Comparison of ENCODE assay signal across 8 cellular contexts in the genomic region with DNA sequence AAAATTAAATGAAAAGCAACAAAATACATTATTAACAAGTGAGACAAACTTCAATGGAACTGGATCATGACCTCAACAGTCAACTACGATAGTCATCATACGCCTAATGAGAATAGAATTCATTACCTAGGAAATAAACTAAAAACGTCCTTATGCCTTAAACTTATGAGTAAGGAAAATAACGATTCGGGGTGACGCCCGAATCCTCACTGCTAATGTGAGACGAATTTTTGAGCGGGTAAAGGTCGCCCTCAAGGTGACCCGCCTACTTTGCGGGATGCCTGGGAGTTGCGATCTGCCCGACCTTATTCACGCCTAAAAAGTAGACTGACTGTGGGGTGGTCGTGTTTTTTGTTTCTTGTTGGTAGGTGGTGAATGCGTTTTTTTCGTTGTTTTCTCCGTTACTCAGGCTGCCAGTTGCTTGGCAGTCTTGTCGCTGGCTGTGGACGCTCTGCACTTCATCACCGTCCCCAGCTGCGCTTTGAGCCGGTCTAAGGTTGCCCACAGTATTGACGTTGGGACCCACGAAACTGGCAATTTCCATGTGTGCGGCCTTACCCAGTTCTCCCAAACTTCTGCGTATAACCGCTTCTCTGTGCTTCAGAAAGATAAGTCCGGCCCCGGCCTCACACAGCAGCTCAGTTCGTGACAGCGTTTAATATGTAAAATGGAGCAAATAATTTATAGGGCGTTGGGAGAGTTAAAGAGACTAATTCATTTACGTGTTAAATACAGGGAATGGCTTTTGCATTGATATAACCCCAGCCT. TPM values are rescaled to one million over a fixed set of nuclear protein-coding genes. Genes with fewer than 3 reads are reported as not detected.
A peak's percentile ranks its signal among the peaks of the same experiment; 100 is the strongest.
DNase-seq lines count a peak whose midpoint lies in the region; ATAC-seq and TF ChIP-seq lines count a peak whose summit lies in the region.

No MANE protein-coding gene starts in this region.

- in situ Hi-C loops in KBM-7 (cut with MboI; ENCODE audit: low pct_unique_long_range_greater_than_20kb, low sequenced_read_pairs) = no loop called here
- in situ Hi-C loops in Panc1 (cut with HindIII; ENCODE audit: low pct_unique_long_range_greater_than_20kb, low sequenced_read_pairs) = no loop called here

- H3K9me3 Mint-ChIP-seq in natural killer cell = no peaks in the 10 kb centered on the region

- no peaks in the 10 kb centered on the region; the same call in 1 of the 2 replicates for H3K36me3 ChIP-seq in Panc1 (ENCODE audit: control insufficient read depth, insufficient read depth, low read length)

- H3K36me3 Mint-ChIP-seq in natural killer cell = no peaks in the 10 kb centered on the region

- DNase-seq in DMS53 treated with DMSO at 0.1 percent for 48 hours (lab: John Stamatoyannopoulos, UW; ENCODE audit: unreplicated experiment) (peak; percentile 69), KBM-7 (peak; percentile 98), Panc1 (ENCODE audit: low read depth, low spot score) (peak; percentile 96), activated T-helper 1 cell treated with Interleukin-2 at 50 U/mL for 16 hours (ENCODE audit: low read depth) (peak; percentile 58), fibroblast of gingiva (ENCODE audit: low read depth) (peak; percentile 99), natural killer cell (peak; percentile 80)
- DNase-seq in stimulated activated naive CD4-positive, alpha-beta T cell (lab: John Stamatoyannopoulos, UW) = peak; percentile 60 to 98 (median 88)

- H3K4me1 ChIP-seq in Panc1 (ENCODE audit: control insufficient read depth, insufficient read depth, low read length) = peaks cover 28% of the 10 kb centered on the region

- H3K27ac Mint-ChIP-seq in natural killer cell = peak overlapping the region; percentile 100

- TSS peak; percentile 100 for BruUV-seq in Panc1 (replicated peaks; lab: Mats Ljungman, UMichigan)

- H3K4me3 ChIP-seq in Panc1 (ENCODE audit: low read depth in 2 of 2, low read length in 2 of 2) = peak overlapping the region; percentile 85 to 88

- H3K4me1 Mint-ChIP-seq in natural killer cell = peaks cover 34 to 45% of the 10 kb centered on the region in 2 donors

- no peaks in the 10 kb centered on the region for H3K9me3 ChIP-seq in Panc1 (ENCODE audit: control insufficient read depth, insufficient read depth, low read depth, low read length)

- intact Hi-C loops in Panc1 (cut with micrococcal nuclease; ENCODE audit: unreplicated experiment) (no loop called here), natural killer cell (cut with micrococcal nuclease) (loop anchor here (2.0 to 5.0 kb wide), 2 partner anchors 34 to 572 kb away; a partner anchor contains a TSS)

- CTCF ChIA-PET in Panc1 (lab: Charles Lee) = interaction anchor here (0.6 kb wide), 1 partner anchor 166 kb away, joined by 3 read pairs; no protein-coding TSS in a partner anchor

- H3K4me3 Mint-ChIP-seq in natural killer cell = peak overlapping the region; percentile 97

- H3K27me3 Mint-ChIP-seq in natural killer cell (ENCODE audit: low read depth in 2 of 2) = no peaks in the 10 kb centered on the region

- H3K27me3 ChIP-seq in Panc1 (ENCODE audit: control insufficient read depth, insufficient read depth, low read length) = no peaks in the 10 kb centered on the region

- TF ChIP-seq CTCF in Panc1 (IDR thresholded peaks at IDR 0.05) = no peak
- no peak for TF ChIP-seq CTCF in natural killer cell (IDR thresholded peaks at IDR 0.05)

- POLR2A ChIA-PET in Panc1 (lab: Charles Lee) = interaction anchor here (0.6 to 0.7 kb wide), 6 partner anchors 15 to 1326 kb away, joined by 3 to 7 read pairs (median 4); no protein-coding TSS in a partner anchor

- H3K27ac ChIP-seq in Panc1 (ENCODE audit: low read length) = peak overlapping the region; percentile 99

- peak; percentile 54 for ATAC-seq in GM21717 (IDR thresholded peaks at IDR 0.05; ENCODE audit: unreplicated experiment)
- peak; percentile 89 for ATAC-seq in Panc1
- peak; percentile 66 to 84 (median 73) for ATAC-seq in natural killer cell

RNA-seq across cellular contexts. Expression of a gene that starts 0.6 kb away (rescaled TPM):
- total RNA-seq in Panc1 (2021; ENCODE audit: unreplicated experiment) (46.6 TPM), natural killer cell (10 to 100 TPM; 66.1 to 82.8 (median 70.8) TPM)
- 51.8 TPM for polyA plus RNA-seq in Panc1 (2012; ENCODE audit: insufficient read length)

RNA-seq across cellular contexts. Expression of a gene that starts 25.1 kb away (rescaled TPM):
- 0.23 TPM for total RNA-seq in Panc1 (2021; ENCODE audit: unreplicated experiment)
- 0.30 TPM for polyA plus RNA-seq in Panc1 (2012; ENCODE audit: insufficient read length)
- 1 to 10 TPM; 4.5 to 6.4 (median 6.1) TPM for total RNA-seq in natural killer cell

RNA-seq across cellular contexts. Expression of a gene that starts 33.9 kb away (rescaled TPM):
- total RNA-seq in Panc1 (2021; ENCODE audit: unreplicated experiment) = 102 TPM
- polyA plus RNA-seq in Panc1 (2012; ENCODE audit: insufficient read length) = 194 TPM
- total RNA-seq in natural killer cell = 10 to 100 TPM; 55.7 to 72.6 (median 68.0) TPM

Comparison
In these comparisons a context has a peak if more than half of its experiments do, and no peak if none do; other contexts are left out.
1. Peak in every context shown above with its lines: DNase-seq, ATAC-seq, H3K4me3 ChIP-seq and H3K27ac ChIP-seq.